ENCODE assay signal across 9 cellular contexts in the genomic region with DNA sequence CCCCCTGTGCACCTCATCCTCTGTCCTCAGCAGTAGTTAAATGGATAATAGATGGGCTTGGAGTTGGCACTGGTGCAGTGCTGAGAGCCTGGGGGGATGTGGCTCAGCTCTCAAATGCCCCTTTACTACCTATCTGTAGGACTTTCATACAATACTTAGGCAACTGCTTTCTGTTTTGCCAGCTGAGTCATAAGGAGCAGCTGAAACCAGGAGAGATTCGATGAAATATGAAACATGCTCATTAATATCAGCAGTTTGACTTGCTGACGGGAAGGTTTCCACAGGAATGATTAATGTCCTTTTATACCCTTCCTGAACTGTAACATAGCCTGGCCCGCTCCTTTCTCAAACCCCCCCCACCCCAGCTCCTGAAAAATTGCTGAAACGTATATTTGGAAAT.
DNase-seq lines count a peak whose midpoint lies in the region; ATAC-seq and TF ChIP-seq lines count a peak whose summit lies in the region.
"Had no signal": no experiment of that assay in that cellular context is flagged by ENCODE, and none has a peak within 500 bp of the region (broad histone marks: within the 10 kb centered on the region; RNA-seq: fewer than 3 reads in every experiment).

No MANE protein-coding gene starts in this region.

- H3K27me3 ChIP-seq in foreskin keratinocyte (no peaks in the 10 kb centered on the region), A673 (replicated peaks; ENCODE audit: insufficient read depth, low read depth, low read length, poor library complexity) (no peaks in the 10 kb centered on the region)

- H3K4me3 ChIP-seq in A673 (ENCODE audit: low read depth, low read length, poor library complexity, severe bottlenecking) = no peak overlapping the region
- H3K4me3 ChIP-seq: left ventricle myocardium inferior had no signal

- H3K9me3 ChIP-seq in A673 (ENCODE audit: low read depth, low read length, poor library complexity, severe bottlenecking) = no peaks in the 10 kb centered on the region

- POLR2A ChIA-PET in A673 (lab: Charles Lee; ENCODE audit: low non-redundant PET) = no interaction called here

- ATAC-seq in GM18861 (IDR thresholded peaks at IDR 0.05; ENCODE audit: unreplicated experiment) (peak; percentile 71), HG02588 (IDR thresholded peaks at IDR 0.05; ENCODE audit: unreplicated experiment) (peak; percentile 78), foreskin keratinocyte (peak; percentile 82)

- no peak overlapping the region for H3K27ac ChIP-seq in foreskin keratinocyte
- H3K27ac ChIP-seq in A673 (ENCODE audit: low read depth, low read length, poor library complexity, severe bottlenecking) = no peak overlapping the region
- H3K27ac ChIP-seq: left ventricle myocardium inferior had no signal

- intact Hi-C loops in A673 (cut with micrococcal nuclease; ENCODE audit: unreplicated experiment) = no loop called here

- no peaks in the 10 kb centered on the region for H3K36me3 ChIP-seq in A673 (ENCODE audit: insufficient read depth, low read length, poor library complexity, severe bottlenecking)
- H3K36me3 ChIP-seq: left ventricle myocardium inferior had no signal

- CTCF ChIA-PET in A673 (lab: Charles Lee) = no interaction called here

- TF ChIP-seq CTCF in foreskin keratinocyte (conservative IDR thresholded peaks at IDR 0.05) (no peak), A673 (conservative IDR thresholded peaks at IDR 0.05; ENCODE audit: low read depth, low read length) (no peak)

- peak; percentile 74 for DNase-seq in NCI-H69 (lab: John Stamatoyannopoulos, UW)
- peak; percentile 47 to 74 for DNase-seq in foreskin keratinocyte
- DNase-seq in A673 (ENCODE audit: low spot score) = no peak
- no peak for DNase-seq in NCI-H2029 treated with DMSO at 0.1 percent for 48 hours (lab: John Stamatoyannopoulos, UW)
- DNase-seq in midbrain (lab: John Stamatoyannopoulos, UW) = no peak
- DNase-seq in activated CD4-positive, alpha-beta T cell treated with anti-CD3 and anti-CD28 coated beads, Interleukin-2, amount 50 U/mL, for 48 hours = no peak
- DNase-seq: left ventricle myocardium inferior had no signal

- no TSS peak for BruUV-seq in A673 (replicated peaks; lab: Mats Ljungman, UMichigan)

- H3K4me1 ChIP-seq in foreskin keratinocyte = peaks cover 3% of the 10 kb centered on the region
- no peaks in the 10 kb centered on the region for H3K4me1 ChIP-seq in A673 (ENCODE audit: insufficient read depth, low read length, poor library complexity, severe bottlenecking)

Comparison
In these comparisons a context has a peak if more than half of its experiments do, and no peak if none do; other contexts are left out.
1. DNase-seq: peak in NCI-H69 (single experiment) and foreskin keratinocyte (2 of 2); none in A673 (single experiment), NCI-H2029 treated with DMSO at 0.1 percent for 48 hours (single experiment), midbrain (single experiment) and activated CD4-positive, alpha-beta T cell treated with anti-CD3 and anti-CD28 coated beads, Interleukin-2, amount 50 U/mL, for 48 hours (0 of 2).
2. Peak in every context shown above with its lines, with median percentiles within 50 percentile points of each other: ATAC-seq.